ENCODE assay signal across 20 cellular contexts in genomic region chr1:12863131-12863880, GRCh38. TPM values are rescaled to one million over a fixed set of nuclear protein-coding genes. Genes with fewer than 3 reads are reported as not detected.
"Had no signal": no experiment of that assay in that cellular context is flagged by ENCODE, and none has a peak within 500 bp of the region (broad histone marks: within the 10 kb centered on the region; RNA-seq: fewer than 3 reads in every experiment).

No MANE protein-coding gene starts in this region.

RNA-seq across cellular contexts. Expression of gene PRAMEF2, which starts 6.4 kb away (rescaled TPM):
- total RNA-seq: activated naive CD4-positive, alpha-beta T cell treated with anti-CD3 and anti-CD28 coated beads for 36 hours; activated naive CD4-positive, alpha-beta T cell treated with anti-CD3 and anti-CD28 coated beads, Interleukin-2, amount 50 U/mL, for 72 hours; activated naive CD8-positive, alpha-beta T cell treated with anti-CD3 and anti-CD28 coated beads for 36 hours; activated naive CD8-positive, alpha-beta T cell treated with anti-CD3 and anti-CD28 coated beads, Interleukin-2, amount 10 ng/mL, durations not matched to agents 7 days and 5 days; activated T-cell treated with anti-CD3 and anti-CD28 coated beads, Interleukin-2, amount 50 U/mL, for 4 hours; activated T-cell treated with anti-CD3 and anti-CD28 coated beads, Interleukin-2, amount 50 U/mL, for 72 hours; activated T-helper 1 cell treated with anti-CD3 and anti-CD28 coated beads, Interleukin-12 subunit alpha, Interleukin-12 subunit beta, Interleukin-2, Interleukin-4 antibody, amounts not matched to agents 30 ng/mL and 10 ng/mL and 1 ng/mL, durations not matched to agents 14 hours and 24 hours and 36 hours; activated T-helper 17 cell treated with anti-CD3 and anti-CD28 coated beads, Interleukin-2, amount 50 U/mL, for 72 hours; activated T-helper 2 cell treated with anti-CD3 and anti-CD28 coated beads, Interferon-gamma antibody, Interleukin-2, Interleukin-4, amounts not matched to agents 10 μg/mL and 5 μg/mL and 100 μg/mL, durations not matched to agents 14 hours and 24 hours and 36 hours; adrenal gland; aorta; ascending aorta; astrocyte; body of pancreas; breast epithelium; bronchial epithelial cell; cardiac muscle cell; cardiac septum; cerebellum; chondrocyte had no signal

RNA-seq across cellular contexts. Expression of gene HNRNPCL1, which starts 14.8 kb away (rescaled TPM):
- total RNA-seq: activated naive CD4-positive, alpha-beta T cell treated with anti-CD3 and anti-CD28 coated beads for 36 hours; activated naive CD4-positive, alpha-beta T cell treated with anti-CD3 and anti-CD28 coated beads, Interleukin-2, amount 50 U/mL, for 72 hours; activated naive CD8-positive, alpha-beta T cell treated with anti-CD3 and anti-CD28 coated beads for 36 hours; activated naive CD8-positive, alpha-beta T cell treated with anti-CD3 and anti-CD28 coated beads, Interleukin-2, amount 10 ng/mL, durations not matched to agents 7 days and 5 days; activated T-cell treated with anti-CD3 and anti-CD28 coated beads, Interleukin-2, amount 50 U/mL, for 4 hours; activated T-cell treated with anti-CD3 and anti-CD28 coated beads, Interleukin-2, amount 50 U/mL, for 72 hours; activated T-helper 1 cell treated with anti-CD3 and anti-CD28 coated beads, Interleukin-12 subunit alpha, Interleukin-12 subunit beta, Interleukin-2, Interleukin-4 antibody, amounts not matched to agents 30 ng/mL and 10 ng/mL and 1 ng/mL, durations not matched to agents 14 hours and 24 hours and 36 hours; activated T-helper 17 cell treated with anti-CD3 and anti-CD28 coated beads, Interleukin-2, amount 50 U/mL, for 72 hours; activated T-helper 2 cell treated with anti-CD3 and anti-CD28 coated beads, Interferon-gamma antibody, Interleukin-2, Interleukin-4, amounts not matched to agents 10 μg/mL and 5 μg/mL and 100 μg/mL, durations not matched to agents 14 hours and 24 hours and 36 hours; adrenal gland; aorta; ascending aorta; astrocyte; body of pancreas; breast epithelium; bronchial epithelial cell; cardiac muscle cell; cardiac septum; cerebellum; chondrocyte had no signal

RNA-seq across cellular contexts. Expression of gene PRAMEF4, which starts 22.7 kb away (rescaled TPM):
- total RNA-seq: activated naive CD4-positive, alpha-beta T cell treated with anti-CD3 and anti-CD28 coated beads for 36 hours; activated naive CD4-positive, alpha-beta T cell treated with anti-CD3 and anti-CD28 coated beads, Interleukin-2, amount 50 U/mL, for 72 hours; activated naive CD8-positive, alpha-beta T cell treated with anti-CD3 and anti-CD28 coated beads for 36 hours; activated naive CD8-positive, alpha-beta T cell treated with anti-CD3 and anti-CD28 coated beads, Interleukin-2, amount 10 ng/mL, durations not matched to agents 7 days and 5 days; activated T-cell treated with anti-CD3 and anti-CD28 coated beads, Interleukin-2, amount 50 U/mL, for 4 hours; activated T-cell treated with anti-CD3 and anti-CD28 coated beads, Interleukin-2, amount 50 U/mL, for 72 hours; activated T-helper 1 cell treated with anti-CD3 and anti-CD28 coated beads, Interleukin-12 subunit alpha, Interleukin-12 subunit beta, Interleukin-2, Interleukin-4 antibody, amounts not matched to agents 30 ng/mL and 10 ng/mL and 1 ng/mL, durations not matched to agents 14 hours and 24 hours and 36 hours; activated T-helper 17 cell treated with anti-CD3 and anti-CD28 coated beads, Interleukin-2, amount 50 U/mL, for 72 hours; activated T-helper 2 cell treated with anti-CD3 and anti-CD28 coated beads, Interferon-gamma antibody, Interleukin-2, Interleukin-4, amounts not matched to agents 10 μg/mL and 5 μg/mL and 100 μg/mL, durations not matched to agents 14 hours and 24 hours and 36 hours; adrenal gland; aorta; ascending aorta; astrocyte; body of pancreas; breast epithelium; bronchial epithelial cell; cardiac muscle cell; cardiac septum; cerebellum; chondrocyte had no signal

RNA-seq across cellular contexts. Expression of gene PRAMEF11, which starts 32.1 kb away (rescaled TPM):
- total RNA-seq: activated naive CD4-positive, alpha-beta T cell treated with anti-CD3 and anti-CD28 coated beads for 36 hours; activated naive CD4-positive, alpha-beta T cell treated with anti-CD3 and anti-CD28 coated beads, Interleukin-2, amount 50 U/mL, for 72 hours; activated naive CD8-positive, alpha-beta T cell treated with anti-CD3 and anti-CD28 coated beads for 36 hours; activated naive CD8-positive, alpha-beta T cell treated with anti-CD3 and anti-CD28 coated beads, Interleukin-2, amount 10 ng/mL, durations not matched to agents 7 days and 5 days; activated T-cell treated with anti-CD3 and anti-CD28 coated beads, Interleukin-2, amount 50 U/mL, for 4 hours; activated T-cell treated with anti-CD3 and anti-CD28 coated beads, Interleukin-2, amount 50 U/mL, for 72 hours; activated T-helper 1 cell treated with anti-CD3 and anti-CD28 coated beads, Interleukin-12 subunit alpha, Interleukin-12 subunit beta, Interleukin-2, Interleukin-4 antibody, amounts not matched to agents 30 ng/mL and 10 ng/mL and 1 ng/mL, durations not matched to agents 14 hours and 24 hours and 36 hours; activated T-helper 17 cell treated with anti-CD3 and anti-CD28 coated beads, Interleukin-2, amount 50 U/mL, for 72 hours; activated T-helper 2 cell treated with anti-CD3 and anti-CD28 coated beads, Interferon-gamma antibody, Interleukin-2, Interleukin-4, amounts not matched to agents 10 μg/mL and 5 μg/mL and 100 μg/mL, durations not matched to agents 14 hours and 24 hours and 36 hours; adrenal gland; aorta; ascending aorta; astrocyte; body of pancreas; breast epithelium; bronchial epithelial cell; cardiac muscle cell; cardiac septum; cerebellum; chondrocyte had no signal

RNA-seq across cellular contexts. Expression of gene PRAMEF10, which starts 34.8 kb away (rescaled TPM):
- total RNA-seq: activated naive CD4-positive, alpha-beta T cell treated with anti-CD3 and anti-CD28 coated beads for 36 hours; activated naive CD4-positive, alpha-beta T cell treated with anti-CD3 and anti-CD28 coated beads, Interleukin-2, amount 50 U/mL, for 72 hours; activated naive CD8-positive, alpha-beta T cell treated with anti-CD3 and anti-CD28 coated beads for 36 hours; activated naive CD8-positive, alpha-beta T cell treated with anti-CD3 and anti-CD28 coated beads, Interleukin-2, amount 10 ng/mL, durations not matched to agents 7 days and 5 days; activated T-cell treated with anti-CD3 and anti-CD28 coated beads, Interleukin-2, amount 50 U/mL, for 4 hours; activated T-cell treated with anti-CD3 and anti-CD28 coated beads, Interleukin-2, amount 50 U/mL, for 72 hours; activated T-helper 1 cell treated with anti-CD3 and anti-CD28 coated beads, Interleukin-12 subunit alpha, Interleukin-12 subunit beta, Interleukin-2, Interleukin-4 antibody, amounts not matched to agents 30 ng/mL and 10 ng/mL and 1 ng/mL, durations not matched to agents 14 hours and 24 hours and 36 hours; activated T-helper 17 cell treated with anti-CD3 and anti-CD28 coated beads, Interleukin-2, amount 50 U/mL, for 72 hours; activated T-helper 2 cell treated with anti-CD3 and anti-CD28 coated beads, Interferon-gamma antibody, Interleukin-2, Interleukin-4, amounts not matched to agents 10 μg/mL and 5 μg/mL and 100 μg/mL, durations not matched to agents 14 hours and 24 hours and 36 hours; adrenal gland; aorta; ascending aorta; astrocyte; body of pancreas; breast epithelium; bronchial epithelial cell; cardiac muscle cell; cardiac septum; cerebellum; chondrocyte had no signal
